In the genomic region with DNA sequence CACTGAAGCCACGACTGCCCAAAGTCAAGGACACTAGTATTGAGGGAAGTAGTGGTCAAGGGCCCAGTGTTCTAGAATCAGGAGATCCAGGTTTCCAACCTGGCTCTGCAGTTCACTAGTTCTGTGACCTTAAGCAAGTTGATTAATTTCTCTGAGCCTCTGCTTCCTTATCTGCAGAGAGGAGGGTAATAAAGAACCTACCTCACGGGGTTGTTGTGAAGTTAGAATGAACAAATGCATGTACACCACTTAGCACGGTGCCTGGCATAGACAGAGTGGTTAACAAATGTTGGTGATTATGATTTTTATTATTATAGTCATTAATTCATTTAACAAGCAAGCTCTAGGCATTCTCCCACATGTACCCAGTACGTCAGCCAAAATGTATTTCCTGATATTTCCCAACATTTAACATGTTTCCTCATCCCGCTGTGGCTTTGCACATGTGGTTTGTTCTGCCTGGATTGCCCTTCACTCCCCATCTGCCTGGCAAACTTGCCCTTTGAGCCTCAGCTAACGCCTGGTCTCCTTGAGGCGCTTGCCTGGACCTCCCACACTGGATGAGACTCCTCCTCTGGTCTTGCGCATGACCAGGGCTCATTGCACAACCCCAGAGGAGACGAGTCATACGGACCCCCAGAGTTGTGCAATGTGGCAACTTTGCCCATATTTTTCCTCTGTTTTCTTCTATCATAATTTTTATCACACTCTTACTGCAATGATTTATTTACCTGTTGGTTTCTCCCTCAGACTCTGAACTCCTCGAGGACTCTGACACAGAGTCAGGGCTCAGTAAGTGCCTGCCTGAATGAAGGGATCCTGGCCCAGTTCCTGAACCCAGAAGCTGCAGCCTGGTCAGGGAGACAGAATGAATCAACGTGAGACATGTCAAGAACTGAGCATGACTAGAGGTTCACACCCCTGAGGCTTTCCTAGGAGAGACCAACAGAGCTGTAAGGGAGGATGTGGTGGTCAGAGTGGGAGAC, we compare ENCODE assay signal across 1 cellular context.
TF ChIP-seq lines count a peak whose summit lies in the region.

No MANE protein-coding gene starts in this region.

TF ChIP-seq in SK-N-SH treated with all-trans-retinoic acid at 6 μM for 48 hours, 23 proteins besides CTCF, POLR2A, EP300 and RAD21 (continued from another document):
- TF ChIP-seq, protein P1, sequence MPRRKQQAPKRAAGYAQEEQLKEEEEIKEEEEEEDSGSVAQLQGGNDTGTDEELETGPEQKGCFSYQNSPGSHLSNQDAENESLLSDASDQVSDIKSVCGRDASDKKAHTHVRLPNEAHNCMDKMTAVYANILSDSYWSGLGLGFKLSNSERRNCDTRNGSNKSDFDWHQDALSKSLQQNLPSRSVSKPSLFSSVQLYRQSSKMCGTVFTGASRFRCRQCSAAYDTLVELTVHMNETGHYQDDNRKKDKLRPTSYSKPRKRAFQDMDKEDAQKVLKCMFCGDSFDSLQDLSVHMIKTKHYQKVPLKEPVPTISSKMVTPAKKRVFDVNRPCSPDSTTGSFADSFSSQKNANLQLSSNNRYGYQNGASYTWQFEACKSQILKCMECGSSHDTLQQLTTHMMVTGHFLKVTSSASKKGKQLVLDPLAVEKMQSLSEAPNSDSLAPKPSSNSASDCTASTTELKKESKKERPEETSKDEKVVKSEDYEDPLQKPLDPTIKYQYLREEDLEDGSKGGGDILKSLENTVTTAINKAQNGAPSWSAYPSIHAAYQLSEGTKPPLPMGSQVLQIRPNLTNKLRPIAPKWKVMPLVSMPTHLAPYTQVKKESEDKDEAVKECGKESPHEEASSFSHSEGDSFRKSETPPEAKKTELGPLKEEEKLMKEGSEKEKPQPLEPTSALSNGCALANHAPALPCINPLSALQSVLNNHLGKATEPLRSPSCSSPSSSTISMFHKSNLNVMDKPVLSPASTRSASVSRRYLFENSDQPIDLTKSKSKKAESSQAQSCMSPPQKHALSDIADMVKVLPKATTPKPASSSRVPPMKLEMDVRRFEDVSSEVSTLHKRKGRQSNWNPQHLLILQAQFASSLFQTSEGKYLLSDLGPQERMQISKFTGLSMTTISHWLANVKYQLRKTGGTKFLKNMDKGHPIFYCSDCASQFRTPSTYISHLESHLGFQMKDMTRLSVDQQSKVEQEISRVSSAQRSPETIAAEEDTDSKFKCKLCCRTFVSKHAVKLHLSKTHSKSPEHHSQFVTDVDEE (CRISPR knock-in tag; IDR thresholded peaks at IDR 0.05), result no peak
- no peak for TF ChIP-seq ARNTL (CRISPR knock-in tag; IDR thresholded peaks at IDR 0.05; ENCODE audit: borderline replicate concordance, low read depth)
- TF ChIP-seq ESRRG (CRISPR knock-in tag; IDR thresholded peaks at IDR 0.05), result no peak
- TF ChIP-seq GLIS3 (CRISPR knock-in tag; IDR thresholded peaks at IDR 0.05), result no peak
- TF ChIP-seq, protein P2, sequence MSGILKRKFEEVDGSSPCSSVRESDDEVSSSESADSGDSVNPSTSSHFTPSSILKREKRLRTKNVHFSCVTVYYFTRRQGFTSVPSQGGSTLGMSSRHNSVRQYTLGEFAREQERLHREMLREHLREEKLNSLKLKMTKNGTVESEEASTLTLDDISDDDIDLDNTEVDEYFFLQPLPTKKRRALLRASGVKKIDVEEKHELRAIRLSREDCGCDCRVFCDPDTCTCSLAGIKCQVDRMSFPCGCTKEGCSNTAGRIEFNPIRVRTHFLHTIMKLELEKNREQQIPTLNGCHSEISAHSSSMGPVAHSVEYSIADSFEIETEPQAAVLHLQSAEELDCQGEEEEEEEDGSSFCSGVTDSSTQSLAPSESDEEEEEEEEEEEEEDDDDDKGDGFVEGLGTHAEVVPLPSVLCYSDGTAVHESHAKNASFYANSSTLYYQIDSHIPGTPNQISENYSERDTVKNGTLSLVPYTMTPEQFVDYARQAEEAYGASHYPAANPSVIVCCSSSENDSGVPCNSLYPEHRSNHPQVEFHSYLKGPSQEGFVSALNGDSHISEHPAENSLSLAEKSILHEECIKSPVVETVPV (CRISPR knock-in tag; IDR thresholded peaks at IDR 0.05), result no peak
